Comparison of ENCODE assay signal across 13 cellular contexts in the genomic region with DNA sequence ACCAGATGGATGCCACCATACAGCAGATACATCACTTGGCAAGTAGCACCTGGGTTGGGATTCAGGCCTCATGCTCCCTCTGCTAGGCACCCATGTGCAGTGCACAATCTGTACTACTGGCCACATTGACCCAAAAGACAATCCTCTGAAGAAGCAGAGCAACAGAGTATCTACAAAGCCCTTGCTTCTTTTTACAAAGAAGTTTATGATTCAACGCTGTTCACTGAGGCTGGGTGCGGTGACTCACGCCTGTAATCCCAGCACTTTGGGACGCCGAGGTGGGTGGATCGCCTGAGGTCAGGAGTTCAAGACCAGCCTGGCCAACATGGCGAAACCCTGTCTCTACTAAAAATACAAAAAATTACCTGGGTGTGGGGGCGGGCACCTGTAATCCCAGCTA. TPM values are rescaled to one million over a fixed set of nuclear protein-coding genes. Genes with fewer than 3 reads are reported as not detected.
DNase-seq lines count a peak whose midpoint lies in the region; ATAC-seq and TF ChIP-seq lines count a peak whose summit lies in the region.
"Not testable (repeated sequence)": the region's sequence is repeated elsewhere in the genome, so short reads cannot be mapped to it uniquely, and the experiment has no call there.
"Had no signal": no experiment of that assay in that cellular context is flagged by ENCODE, and none has a peak within 500 bp of the region (broad histone marks: within the 10 kb centered on the region; RNA-seq: fewer than 3 reads in every experiment).

No MANE protein-coding gene starts in this region.

- H3K9me3 Mint-ChIP-seq in activated CD4-positive, alpha-beta T cell treated with anti-CD3 and anti-CD28 coated beads, Interleukin-2, amount 10 ng/mL, durations not matched to agents 7 days and 5 days; activated T-helper 17 cell treated with anti-CD3 and anti-CD28 coated beads, Interleukin-2, amount 50 U/mL, for 72 hours: not testable (repeated sequence)
- H3K9me3 Mint-ChIP-seq in neural crest cell = peaks cover 12% of the 10 kb centered on the region

- DNase-seq in HCT116 (ENCODE audit: low read depth, low spot score); neural crest cell (ENCODE audit: low read depth, low spot score): not testable (repeated sequence)
- peak; percentile 0 for DNase-seq in activated CD4-positive, alpha-beta T cell treated with anti-CD3 and anti-CD28 coated beads, Interleukin-2, amount 10 ng/mL, durations not matched to agents 7 days and 5 days
- DNase-seq in islet precursor cell (peak; percentile 15), ureter (ENCODE audit: low spot score) (peak; percentile 10)

- not testable (repeated sequence) for H3K36me3 ChIP-seq in HCT116 (ENCODE audit: control insufficient read depth in 1 of 2, insufficient read depth in 2 of 2, low read length in 2 of 2)

- BruUV-seq in HCT116 (replicated peaks; lab: Mats Ljungman, UMichigan) = not testable (repeated sequence)

- not testable (repeated sequence) for H3K9ac ChIP-seq in HCT116 (ENCODE audit: low read length)

- not testable (repeated sequence) for H3K36me3 Mint-ChIP-seq in activated CD4-positive, alpha-beta T cell treated with anti-CD3 and anti-CD28 coated beads, Interleukin-2, amount 10 ng/mL, durations not matched to agents 7 days and 5 days (ENCODE audit: low read depth); activated T-helper 17 cell treated with anti-CD3 and anti-CD28 coated beads, Interleukin-2, amount 50 U/mL, for 72 hours (ENCODE audit: low read depth); neural crest cell (ENCODE audit: low read depth)

- not testable (repeated sequence) for H3K4me3 ChIP-seq in HCT116 (replicated peaks in 1 of 2; ENCODE audit: low read depth in 1 of 2, low read length in 2 of 2)

- RAD21 ChIA-PET in HCT116 (lab: Charles Lee; ENCODE audit: low non-redundant PET in 1 of 2, low total read pairs in 2 of 2, uncharacterized antibody in 2 of 2, unreplicated experiment in 2 of 2) = not testable (repeated sequence)

- TF ChIP-seq RAD21 in HCT116 (IDR thresholded peaks at IDR 0.05; ENCODE audit: low read depth) = not testable (repeated sequence)

- intact Hi-C loops in HCT116 (cut with micrococcal nuclease) = not testable (repeated sequence)

- peaks cover 0 to 13% of the 10 kb centered on the region in 2 experiments; a peak in 2 of 4 replicates for H3K4me1 ChIP-seq in HCT116 (ENCODE audit: control insufficient read depth in 1 of 2, insufficient read depth in 2 of 2, low read length in 2 of 2)

- TF ChIP-seq CTCF in HCT116 (IDR thresholded peaks at IDR 0.05 in 2 of 3, conservative IDR thresholded peaks at IDR 0.05 in 1 of 3; ENCODE audit: borderline replicate concordance in 1 of 3, insufficient read depth in 1 of 3, low read depth in 2 of 3, low read length in 2 of 3); neural crest cell (conservative IDR thresholded peaks at IDR 0.05): not testable (repeated sequence)

- H3K79me2 ChIP-seq in HCT116 (ENCODE audit: insufficient read depth, low read length) = not testable (repeated sequence)

- not testable (repeated sequence) for TF ChIP-seq POLR2A in HCT116 (IDR thresholded peaks at IDR 0.05; ENCODE audit: borderline replicate concordance, extremely low read depth, insufficient read depth, insufficient read length)

- H3K4me3 Mint-ChIP-seq in activated CD4-positive, alpha-beta T cell treated with anti-CD3 and anti-CD28 coated beads, Interleukin-2, amount 10 ng/mL, durations not matched to agents 7 days and 5 days; neural crest cell: not testable (repeated sequence)
- H3K4me3 Mint-ChIP-seq in activated T-helper 17 cell treated with anti-CD3 and anti-CD28 coated beads, Interleukin-2, amount 50 U/mL, for 72 hours = peak overlapping the region; percentile 28

- H3K27me3 Mint-ChIP-seq in activated CD4-positive, alpha-beta T cell treated with anti-CD3 and anti-CD28 coated beads, Interleukin-2, amount 10 ng/mL, durations not matched to agents 7 days and 5 days; activated T-helper 17 cell treated with anti-CD3 and anti-CD28 coated beads, Interleukin-2, amount 50 U/mL, for 72 hours: not testable (repeated sequence)
- H3K27me3 Mint-ChIP-seq in neural crest cell (ENCODE audit: low read depth) = peaks cover 39% of the 10 kb centered on the region

- POLR2A ChIA-PET in HCT116 (lab: Charles Lee); activated CD4-positive, alpha-beta T cell treated with anti-CD3 and anti-CD28 coated beads, Interleukin-2, amount 10 ng/mL, durations not matched to agents 7 days and 5 days (lab: Charles Lee): not testable (repeated sequence)

- not testable (repeated sequence) for H3K9me2 ChIP-seq in HCT116 (ENCODE audit: insufficient read depth)

- H3K27ac ChIP-seq in HCT116 (ENCODE audit: low read depth, low read length) = not testable (repeated sequence)

- not testable (repeated sequence) for H3K27me3 ChIP-seq in HCT116 (ENCODE audit: insufficient read depth, low read length)

- not testable (repeated sequence) for H2AFZ ChIP-seq in HCT116 (ENCODE audit: low read depth, low read length, poor library complexity, severe bottlenecking)

- not testable (repeated sequence) for H3K9me3 ChIP-seq in HCT116 (ENCODE audit: control insufficient read depth in 1 of 2, insufficient read depth in 1 of 2, low read depth in 1 of 2, low read length in 2 of 2)

- peak overlapping the region; percentile 31 for H3K4me2 ChIP-seq in HCT116 (ENCODE audit: low read length)

- not testable (repeated sequence) for H3K27ac Mint-ChIP-seq in activated CD4-positive, alpha-beta T cell treated with anti-CD3 and anti-CD28 coated beads, Interleukin-2, amount 10 ng/mL, durations not matched to agents 7 days and 5 days
- H3K27ac Mint-ChIP-seq in activated T-helper 17 cell treated with anti-CD3 and anti-CD28 coated beads, Interleukin-2, amount 50 U/mL, for 72 hours = peak overlapping the region; percentile 58
- peak overlapping the region; percentile 52 for H3K27ac Mint-ChIP-seq in neural crest cell (ENCODE audit: unreplicated experiment)

- not testable (repeated sequence) for H3K4me1 Mint-ChIP-seq in activated CD4-positive, alpha-beta T cell treated with anti-CD3 and anti-CD28 coated beads, Interleukin-2, amount 10 ng/mL, durations not matched to agents 7 days and 5 days
- peaks cover 29% of the 10 kb centered on the region for H3K4me1 Mint-ChIP-seq in activated T-helper 17 cell treated with anti-CD3 and anti-CD28 coated beads, Interleukin-2, amount 50 U/mL, for 72 hours
- H3K4me1 Mint-ChIP-seq in neural crest cell = peaks cover 10% of the 10 kb centered on the region

- H4K20me1 ChIP-seq in HCT116 (ENCODE audit: insufficient read depth) = not testable (repeated sequence)

- ATAC-seq in HCT116 = peak; percentile 52; the same call in 1 of the 2 replicates
- ATAC-seq in activated T-helper 17 cell treated with anti-CD3 and anti-CD28 coated beads, Interleukin-2, amount 50 U/mL, for 72 hours (replicated peaks) = peak; percentile 38
- ATAC-seq in esophagus mucosa = peak; percentile 56

- CTCF ChIA-PET in HCT116 (lab: Charles Lee); activated CD4-positive, alpha-beta T cell treated with anti-CD3 and anti-CD28 coated beads, Interleukin-2, amount 10 ng/mL, durations not matched to agents 7 days and 5 days (lab: Charles Lee): not testable (repeated sequence)

RNA-seq across cellular contexts. Expression of gene SERPINA2, which starts 12.3 kb away (rescaled TPM):
- total RNA-seq in HCT116 (2021; ENCODE audit: unreplicated experiment) (not detected), esophagus mucosa (not detected), neural crest cell (not detected in 2 replicates), ureter (not detected)
- polyA plus RNA-seq in HCT116 (2012) = not detected in 2 replicates
- total RNA-seq in activated CD4-positive, alpha-beta T cell treated with anti-CD3 and anti-CD28 coated beads, Interleukin-2, amount 10 ng/mL, durations not matched to agents 7 days and 5 days = not detected
- total RNA-seq in activated T-helper 17 cell treated with anti-CD3 and anti-CD28 coated beads, Interleukin-2, amount 50 U/mL, for 72 hours = under 1 TPM in 1 of 2 donors, not detected in 1; 0.29 TPM
- total RNA-seq: A172; A673; Calu3; CD4-positive, alpha-beta memory T cell; Daoy had no signal
- polyA plus RNA-seq: BJ; CD4-positive, alpha-beta memory T cell had no signal

RNA-seq across cellular contexts. Expression of gene SERPINA6, which starts 31.1 kb away (rescaled TPM):
- total RNA-seq in HCT116 (2021; ENCODE audit: unreplicated experiment) = not detected
- polyA plus RNA-seq in HCT116 (2012) = not detected in 2 replicates
- not detected for total RNA-seq in activated CD4-positive, alpha-beta T cell treated with anti-CD3 and anti-CD28 coated beads, Interleukin-2, amount 10 ng/mL, durations not matched to agents 7 days and 5 days
- total RNA-seq in activated T-helper 17 cell treated with anti-CD3 and anti-CD28 coated beads, Interleukin-2, amount 50 U/mL, for 72 hours = under 1 TPM in 1 of 2 donors, not detected in 1; 0.61 TPM
- not detected for total RNA-seq in esophagus mucosa
- not detected in 2 replicates for total RNA-seq in neural crest cell
- not detected for total RNA-seq in ureter
- total RNA-seq: A172; A673; CD4-positive, alpha-beta memory T cell had no signal
- polyA plus RNA-seq: BJ; CD4-positive, alpha-beta memory T cell had no signal

RNA-seq across cellular contexts. Expression of gene SERPINA1, which starts 34.2 kb away (rescaled TPM):
- total RNA-seq in HCT116 (2021; ENCODE audit: unreplicated experiment) (9.1 TPM), esophagus mucosa (4.3 TPM), neural crest cell (not detected in 2 replicates), ureter (13.8 TPM)
- polyA plus RNA-seq in HCT116 (2012) = 4.9 and 6.6 TPM in 2 replicates
- 1 to 10 TPM; 4.1 to 4.4 TPM for total RNA-seq in activated CD4-positive, alpha-beta T cell treated with anti-CD3 and anti-CD28 coated beads, Interleukin-2, amount 10 ng/mL, durations not matched to agents 7 days and 5 days
- 100 to 1,000 TPM in 1 of 2 donors, 1 to 10 TPM in 1; 1.3 to 160 TPM for total RNA-seq in activated T-helper 17 cell treated with anti-CD3 and anti-CD28 coated beads, Interleukin-2, amount 50 U/mL, for 72 hours
- total RNA-seq: A673 had no signal
- polyA plus RNA-seq: CD4-positive, alpha-beta memory T cell had no signal
